Comparison of ENCODE assay signal across 1 cellular context in the genomic region with DNA sequence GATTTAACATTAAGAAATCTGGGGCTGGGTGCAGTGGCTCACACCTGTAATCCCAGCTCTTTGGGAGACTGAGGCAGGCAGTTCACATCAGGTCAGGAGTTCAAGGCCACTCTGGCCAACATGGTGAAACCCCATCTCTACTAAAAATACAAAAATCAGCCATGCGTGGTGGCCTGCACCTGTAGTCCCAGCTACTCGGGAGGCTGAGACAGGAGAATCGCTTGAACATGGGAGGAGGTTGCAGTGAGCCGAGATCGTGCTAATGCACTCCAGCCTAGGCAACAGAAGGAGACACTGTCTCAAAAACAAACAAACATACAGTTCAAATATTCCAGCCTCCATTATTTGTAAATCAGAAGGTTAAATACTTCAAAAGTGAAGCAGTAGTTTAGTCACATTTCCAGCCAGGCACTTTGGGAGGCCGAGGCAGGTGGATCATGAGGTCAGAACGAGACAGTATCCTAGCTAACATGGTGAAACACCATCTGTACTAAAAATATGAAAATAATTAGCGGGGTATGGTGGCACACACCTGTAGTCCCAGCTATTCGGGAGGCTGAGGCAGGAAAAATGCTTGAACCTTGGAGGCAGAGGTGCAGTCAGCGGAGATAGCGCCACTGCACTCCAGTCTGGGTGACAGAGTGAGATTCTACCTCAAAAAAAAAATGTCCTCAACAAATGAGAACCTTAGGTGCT.
TF ChIP-seq lines count a peak whose summit lies in the region.

No MANE protein-coding gene starts in this region.

TF ChIP-seq in WTC11, 78 proteins besides CTCF, POLR2A, EP300 and RAD21 (continued from another document):
- TF ChIP-seq, protein P1, sequence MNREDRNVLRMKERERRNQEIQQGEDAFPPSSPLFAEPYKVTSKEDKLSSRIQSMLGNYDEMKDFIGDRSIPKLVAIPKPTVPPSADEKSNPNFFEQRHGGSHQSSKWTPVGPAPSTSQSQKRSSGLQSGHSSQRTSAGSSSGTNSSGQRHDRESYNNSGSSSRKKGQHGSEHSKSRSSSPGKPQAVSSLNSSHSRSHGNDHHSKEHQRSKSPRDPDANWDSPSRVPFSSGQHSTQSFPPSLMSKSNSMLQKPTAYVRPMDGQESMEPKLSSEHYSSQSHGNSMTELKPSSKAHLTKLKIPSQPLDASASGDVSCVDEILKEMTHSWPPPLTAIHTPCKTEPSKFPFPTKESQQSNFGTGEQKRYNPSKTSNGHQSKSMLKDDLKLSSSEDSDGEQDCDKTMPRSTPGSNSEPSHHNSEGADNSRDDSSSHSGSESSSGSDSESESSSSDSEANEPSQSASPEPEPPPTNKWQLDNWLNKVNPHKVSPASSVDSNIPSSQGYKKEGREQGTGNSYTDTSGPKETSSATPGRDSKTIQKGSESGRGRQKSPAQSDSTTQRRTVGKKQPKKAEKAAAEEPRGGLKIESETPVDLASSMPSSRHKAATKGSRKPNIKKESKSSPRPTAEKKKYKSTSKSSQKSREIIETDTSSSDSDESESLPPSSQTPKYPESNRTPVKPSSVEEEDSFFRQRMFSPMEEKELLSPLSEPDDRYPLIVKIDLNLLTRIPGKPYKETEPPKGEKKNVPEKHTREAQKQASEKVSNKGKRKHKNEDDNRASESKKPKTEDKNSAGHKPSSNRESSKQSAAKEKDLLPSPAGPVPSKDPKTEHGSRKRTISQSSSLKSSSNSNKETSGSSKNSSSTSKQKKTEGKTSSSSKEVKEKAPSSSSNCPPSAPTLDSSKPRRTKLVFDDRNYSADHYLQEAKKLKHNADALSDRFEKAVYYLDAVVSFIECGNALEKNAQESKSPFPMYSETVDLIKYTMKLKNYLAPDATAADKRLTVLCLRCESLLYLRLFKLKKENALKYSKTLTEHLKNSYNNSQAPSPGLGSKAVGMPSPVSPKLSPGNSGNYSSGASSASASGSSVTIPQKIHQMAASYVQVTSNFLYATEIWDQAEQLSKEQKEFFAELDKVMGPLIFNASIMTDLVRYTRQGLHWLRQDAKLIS (CRISPR knock-in tag; IDR thresholded peaks at IDR 0.05; ENCODE audit: borderline replicate concordance), result no peak
- TF ChIP-seq, protein P2, sequence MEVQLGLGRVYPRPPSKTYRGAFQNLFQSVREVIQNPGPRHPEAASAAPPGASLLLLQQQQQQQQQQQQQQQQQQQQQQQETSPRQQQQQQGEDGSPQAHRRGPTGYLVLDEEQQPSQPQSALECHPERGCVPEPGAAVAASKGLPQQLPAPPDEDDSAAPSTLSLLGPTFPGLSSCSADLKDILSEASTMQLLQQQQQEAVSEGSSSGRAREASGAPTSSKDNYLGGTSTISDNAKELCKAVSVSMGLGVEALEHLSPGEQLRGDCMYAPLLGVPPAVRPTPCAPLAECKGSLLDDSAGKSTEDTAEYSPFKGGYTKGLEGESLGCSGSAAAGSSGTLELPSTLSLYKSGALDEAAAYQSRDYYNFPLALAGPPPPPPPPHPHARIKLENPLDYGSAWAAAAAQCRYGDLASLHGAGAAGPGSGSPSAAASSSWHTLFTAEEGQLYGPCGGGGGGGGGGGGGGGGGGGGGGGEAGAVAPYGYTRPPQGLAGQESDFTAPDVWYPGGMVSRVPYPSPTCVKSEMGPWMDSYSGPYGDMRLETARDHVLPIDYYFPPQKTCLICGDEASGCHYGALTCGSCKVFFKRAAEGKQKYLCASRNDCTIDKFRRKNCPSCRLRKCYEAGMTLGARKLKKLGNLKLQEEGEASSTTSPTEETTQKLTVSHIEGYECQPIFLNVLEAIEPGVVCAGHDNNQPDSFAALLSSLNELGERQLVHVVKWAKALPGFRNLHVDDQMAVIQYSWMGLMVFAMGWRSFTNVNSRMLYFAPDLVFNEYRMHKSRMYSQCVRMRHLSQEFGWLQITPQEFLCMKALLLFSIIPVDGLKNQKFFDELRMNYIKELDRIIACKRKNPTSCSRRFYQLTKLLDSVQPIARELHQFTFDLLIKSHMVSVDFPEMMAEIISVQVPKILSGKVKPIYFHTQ (CRISPR knock-in tag; IDR thresholded peaks at IDR 0.05), result no peak
- TF ChIP-seq ZBTB21 (CRISPR knock-in tag; IDR thresholded peaks at IDR 0.05; ENCODE audit: borderline replicate concordance) (no peak), ZNF416 (CRISPR knock-in tag; IDR thresholded peaks at IDR 0.05) (no peak), FOXJ3 (CRISPR knock-in tag; IDR thresholded peaks at IDR 0.05; ENCODE audit: borderline replicate concordance) (no peak), RORB (CRISPR knock-in tag; IDR thresholded peaks at IDR 0.05) (no peak)
- TF ChIP-seq, protein P3, sequence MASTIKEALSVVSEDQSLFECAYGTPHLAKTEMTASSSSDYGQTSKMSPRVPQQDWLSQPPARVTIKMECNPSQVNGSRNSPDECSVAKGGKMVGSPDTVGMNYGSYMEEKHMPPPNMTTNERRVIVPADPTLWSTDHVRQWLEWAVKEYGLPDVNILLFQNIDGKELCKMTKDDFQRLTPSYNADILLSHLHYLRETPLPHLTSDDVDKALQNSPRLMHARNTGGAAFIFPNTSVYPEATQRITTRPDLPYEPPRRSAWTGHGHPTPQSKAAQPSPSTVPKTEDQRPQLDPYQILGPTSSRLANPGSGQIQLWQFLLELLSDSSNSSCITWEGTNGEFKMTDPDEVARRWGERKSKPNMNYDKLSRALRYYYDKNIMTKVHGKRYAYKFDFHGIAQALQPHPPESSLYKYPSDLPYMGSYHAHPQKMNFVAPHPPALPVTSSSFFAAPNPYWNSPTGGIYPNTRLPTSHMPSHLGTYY (CRISPR knock-in tag; IDR thresholded peaks at IDR 0.05), result no peak
- TF ChIP-seq, protein P4, sequence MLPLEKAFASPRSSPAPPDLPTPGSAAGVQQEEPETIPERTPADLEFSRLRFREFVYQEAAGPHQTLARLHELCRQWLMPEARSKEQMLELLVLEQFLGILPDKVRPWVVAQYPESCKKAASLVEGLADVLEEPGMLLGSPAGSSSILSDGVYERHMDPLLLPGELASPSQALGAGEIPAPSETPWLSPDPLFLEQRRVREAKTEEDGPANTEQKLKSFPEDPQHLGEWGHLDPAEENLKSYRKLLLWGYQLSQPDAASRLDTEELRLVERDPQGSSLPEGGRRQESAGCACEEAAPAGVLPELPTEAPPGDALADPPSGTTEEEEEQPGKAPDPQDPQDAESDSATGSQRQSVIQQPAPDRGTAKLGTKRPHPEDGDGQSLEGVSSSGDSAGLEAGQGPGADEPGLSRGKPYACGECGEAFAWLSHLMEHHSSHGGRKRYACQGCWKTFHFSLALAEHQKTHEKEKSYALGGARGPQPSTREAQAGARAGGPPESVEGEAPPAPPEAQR (CRISPR knock-in tag; IDR thresholded peaks at IDR 0.05), result no peak
- TF ChIP-seq, protein P5, sequence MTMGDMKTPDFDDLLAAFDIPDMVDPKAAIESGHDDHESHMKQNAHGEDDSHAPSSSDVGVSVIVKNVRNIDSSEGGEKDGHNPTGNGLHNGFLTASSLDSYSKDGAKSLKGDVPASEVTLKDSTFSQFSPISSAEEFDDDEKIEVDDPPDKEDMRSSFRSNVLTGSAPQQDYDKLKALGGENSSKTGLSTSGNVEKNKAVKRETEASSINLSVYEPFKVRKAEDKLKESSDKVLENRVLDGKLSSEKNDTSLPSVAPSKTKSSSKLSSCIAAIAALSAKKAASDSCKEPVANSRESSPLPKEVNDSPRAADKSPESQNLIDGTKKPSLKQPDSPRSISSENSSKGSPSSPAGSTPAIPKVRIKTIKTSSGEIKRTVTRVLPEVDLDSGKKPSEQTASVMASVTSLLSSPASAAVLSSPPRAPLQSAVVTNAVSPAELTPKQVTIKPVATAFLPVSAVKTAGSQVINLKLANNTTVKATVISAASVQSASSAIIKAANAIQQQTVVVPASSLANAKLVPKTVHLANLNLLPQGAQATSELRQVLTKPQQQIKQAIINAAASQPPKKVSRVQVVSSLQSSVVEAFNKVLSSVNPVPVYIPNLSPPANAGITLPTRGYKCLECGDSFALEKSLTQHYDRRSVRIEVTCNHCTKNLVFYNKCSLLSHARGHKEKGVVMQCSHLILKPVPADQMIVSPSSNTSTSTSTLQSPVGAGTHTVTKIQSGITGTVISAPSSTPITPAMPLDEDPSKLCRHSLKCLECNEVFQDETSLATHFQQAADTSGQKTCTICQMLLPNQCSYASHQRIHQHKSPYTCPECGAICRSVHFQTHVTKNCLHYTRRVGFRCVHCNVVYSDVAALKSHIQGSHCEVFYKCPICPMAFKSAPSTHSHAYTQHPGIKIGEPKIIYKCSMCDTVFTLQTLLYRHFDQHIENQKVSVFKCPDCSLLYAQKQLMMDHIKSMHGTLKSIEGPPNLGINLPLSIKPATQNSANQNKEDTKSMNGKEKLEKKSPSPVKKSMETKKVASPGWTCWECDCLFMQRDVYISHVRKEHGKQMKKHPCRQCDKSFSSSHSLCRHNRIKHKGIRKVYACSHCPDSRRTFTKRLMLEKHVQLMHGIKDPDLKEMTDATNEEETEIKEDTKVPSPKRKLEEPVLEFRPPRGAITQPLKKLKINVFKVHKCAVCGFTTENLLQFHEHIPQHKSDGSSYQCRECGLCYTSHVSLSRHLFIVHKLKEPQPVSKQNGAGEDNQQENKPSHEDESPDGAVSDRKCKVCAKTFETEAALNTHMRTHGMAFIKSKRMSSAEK (CRISPR knock-in tag; IDR thresholded peaks at IDR 0.05; ENCODE audit: borderline replicate concordance), result no peak
- TF ChIP-seq, protein P6, sequence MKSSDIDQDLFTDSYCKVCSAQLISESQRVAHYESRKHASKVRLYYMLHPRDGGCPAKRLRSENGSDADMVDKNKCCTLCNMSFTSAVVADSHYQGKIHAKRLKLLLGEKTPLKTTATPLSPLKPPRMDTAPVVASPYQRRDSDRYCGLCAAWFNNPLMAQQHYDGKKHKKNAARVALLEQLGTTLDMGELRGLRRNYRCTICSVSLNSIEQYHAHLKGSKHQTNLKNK (CRISPR knock-in tag; IDR thresholded peaks at IDR 0.05), result no peak
